In the genomic region with DNA sequence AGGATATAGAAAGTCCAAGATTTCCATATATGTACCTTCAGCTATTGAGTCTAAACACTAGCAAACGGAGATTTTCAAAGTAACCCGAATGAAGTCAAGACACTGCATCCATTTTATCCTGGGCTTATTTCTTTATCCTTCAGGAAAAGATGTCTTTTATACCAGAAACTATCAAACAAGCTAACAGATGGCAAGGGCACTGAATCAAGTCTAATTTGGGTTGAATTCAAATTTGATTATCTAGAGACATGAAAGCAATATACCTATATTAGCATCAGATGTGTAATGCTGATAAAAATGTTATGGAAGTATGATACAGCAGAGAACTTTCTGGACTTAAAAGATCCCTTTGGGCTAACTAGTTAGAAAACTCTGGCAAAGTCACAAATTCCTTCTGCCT, we compare ENCODE assay signal across 21 cellular contexts.
"Had no signal": no experiment of that assay in that cellular context is flagged by ENCODE, and none has a peak within 500 bp of the region (broad histone marks: within the 10 kb centered on the region; RNA-seq: fewer than 3 reads in every experiment).

No MANE protein-coding gene starts in this region.

- H3K27ac ChIP-seq: HL-60, RWPE1 had no signal

- DNase-seq: KBM-7, MV-4-11, NCI-H1048, NCI-H1105 treated with DMSO at 0.1 percent for 48 hours, NCI-H1417 treated with DMSO at 0.1 percent for 48 hours, NCI-H146, NCI-H187 treated with DMSO at 0.1 percent for 48 hours, NCI-H2029 treated with DMSO at 0.1 percent for 48 hours, NCI-H226, NCI-H446, NCI-H510A, NCI-H524 treated with DMSO at 0.1 percent for 48 hours, NCI-H69, NCI-H774, PC-3, SHP77, SW 1271, T-cell had no signal

- ATAC-seq: Panc1, PC-3, T-cell had no signal

- H3K4me3 Mint-ChIP-seq: T-cell had no signal

- H3K27ac Mint-ChIP-seq: T-cell had no signal

- H3K9me3 Mint-ChIP-seq: T-cell had no signal

- H3K27me3 Mint-ChIP-seq: T-cell had no signal
